ENCODE assay signal across 24 cellular contexts in the genomic region with DNA sequence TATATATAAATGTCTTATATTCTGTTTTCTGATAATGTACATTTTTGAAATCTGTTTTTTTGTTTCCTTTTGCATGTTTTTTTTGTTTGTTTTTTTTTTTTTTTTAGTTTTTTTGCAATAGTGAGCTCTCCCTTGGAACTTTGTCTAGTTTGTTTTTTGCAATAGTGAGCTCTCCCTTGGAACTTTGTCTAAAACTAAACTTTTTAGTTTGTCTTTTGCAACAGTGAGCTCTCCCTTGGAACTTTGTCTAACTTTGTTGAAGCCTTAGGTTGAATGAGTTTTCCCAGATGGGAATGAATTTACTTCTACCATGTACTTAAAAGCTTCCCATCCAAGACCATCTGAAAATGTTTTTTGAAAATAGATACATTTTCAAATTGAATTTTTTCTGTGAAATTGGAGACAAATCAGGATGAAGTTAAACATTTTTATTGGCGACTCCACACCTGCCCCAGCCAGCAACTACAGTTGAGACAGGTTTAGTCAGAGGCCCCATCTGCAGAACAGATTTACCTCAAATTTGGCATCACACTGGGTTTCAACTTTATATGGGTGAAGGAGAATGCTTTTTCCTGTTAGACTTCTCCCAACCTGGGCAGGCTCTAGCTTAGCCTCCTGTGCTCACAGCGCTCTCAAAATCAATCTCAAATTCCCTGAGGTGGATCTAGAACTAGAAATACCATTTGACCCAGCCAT. TPM values are rescaled to one million over a fixed set of nuclear protein-coding genes. Genes with fewer than 3 reads are reported as not detected.
"Had no signal": no experiment of that assay in that cellular context is flagged by ENCODE, and none has a peak within 500 bp of the region (broad histone marks: within the 10 kb centered on the region; RNA-seq: fewer than 3 reads in every experiment).

No MANE protein-coding gene starts in this region.

- H3K36me3 ChIP-seq: left ventricle myocardium inferior, lower lobe of right lung had no signal

- H3K27ac ChIP-seq: coronary artery, dorsolateral prefrontal cortex, epithelial cell of prostate, esophagus squamous epithelium, heart right ventricle, left ventricle myocardium inferior, lower lobe of right lung had no signal

- H3K4me3 ChIP-seq: coronary artery, dorsolateral prefrontal cortex, esophagus squamous epithelium, heart right ventricle, left ventricle myocardium inferior, lower lobe of right lung, mucosa of descending colon had no signal

- H3K4me1 ChIP-seq: esophagus squamous epithelium, heart right ventricle, left ventricle myocardium inferior, lower lobe of right lung had no signal

- H3K27ac Mint-ChIP-seq: mesothelial cell of epicardium had no signal

- H3K4me3 Mint-ChIP-seq: mesothelial cell of epicardium had no signal

- H3K9me3 ChIP-seq: esophagus squamous epithelium, left ventricle myocardium inferior, lower lobe of right lung, mucosa of descending colon had no signal

- FAIRE-seq: colon, islet of Langerhans, keratinocyte had no signal

- H3K27me3 ChIP-seq: dorsolateral prefrontal cortex, esophagus squamous epithelium, heart right ventricle had no signal

- H3K4me1 Mint-ChIP-seq: mesothelial cell of epicardium had no signal

- ATAC-seq: esophagus mucosa, heart right ventricle, left cardiac atrium, lower lobe of right lung, mucosa of descending colon had no signal

- DNase-seq: dermis blood vessel endothelial cell; dorsolateral prefrontal cortex; effector CD4-positive, alpha-beta T cell; effector memory CD4-positive, alpha-beta T cell; erythroblast; esophagus squamous epithelium; foreskin fibroblast; foreskin melanocyte; glutamatergic neuron; head of caudate nucleus; heart right ventricle; hippocampal formation; left cardiac atrium; left ventricle myocardium inferior; lower lobe of right lung; mesenchymal stem cell; mucosa of descending colon had no signal

RNA-seq across cellular contexts. Expression of gene SLC9B1, which starts 41.1 kb away (rescaled TPM):
- total RNA-seq: dermis blood vessel endothelial cell had no signal
